In the genomic region with DNA sequence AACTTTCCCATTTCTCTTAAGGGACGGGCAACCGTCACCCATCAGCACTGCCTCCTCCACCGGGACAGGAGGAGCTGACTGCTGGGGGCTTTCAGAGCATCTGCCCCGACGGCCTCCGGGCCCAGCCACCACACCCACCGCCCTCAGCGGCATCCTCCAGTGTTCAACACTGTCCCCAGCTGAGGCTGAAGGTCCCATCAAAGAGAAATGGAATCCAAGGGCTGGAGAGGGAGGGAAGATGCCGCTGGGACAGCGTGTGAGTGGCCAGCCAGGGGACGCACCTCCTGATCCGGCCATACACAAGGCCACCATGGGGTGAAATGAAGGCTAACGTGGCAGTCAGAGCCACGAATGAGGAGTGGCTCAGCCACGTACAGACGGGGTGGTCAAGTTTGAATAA, we compare ENCODE assay signal across 11 cellular contexts.
"Had no signal": no experiment of that assay in that cellular context is flagged by ENCODE, and none has a peak within 500 bp of the region (broad histone marks: within the 10 kb centered on the region; RNA-seq: fewer than 3 reads in every experiment).

No MANE protein-coding gene starts in this region.

- H3K36me3 Mint-ChIP-seq: type B pancreatic cell had no signal

- H3K36me3 ChIP-seq: gastrocnemius medialis, right atrium auricular region had no signal

- H3K9me3 ChIP-seq: gastrocnemius medialis, mucosa of descending colon, right atrium auricular region had no signal

- H3K9me3 Mint-ChIP-seq: naive thymus-derived CD8-positive, alpha-beta T cell; type B pancreatic cell had no signal

- H3K4me3 ChIP-seq: gastrocnemius medialis, mucosa of descending colon, right atrium auricular region had no signal

- H3K4me1 ChIP-seq: gastrocnemius medialis had no signal

- H3K27ac ChIP-seq: gastrocnemius medialis, right atrium auricular region had no signal

- DNase-seq: effector memory CD4-positive, alpha-beta T cell; gastrocnemius medialis; islet precursor cell; mammary epithelial cell; mucosa of descending colon; naive thymus-derived CD8-positive, alpha-beta T cell; small intestine; stimulated activated CD4-positive, alpha-beta T cell treated with anti-CD3 and anti-CD28 coated beads, Interleukin-12 subunit alpha, Interleukin-12 subunit beta, amount 100 ng/mL, for 4 hours; stimulated activated naive CD4-positive, alpha-beta T cell had no signal

- H3K27me3 ChIP-seq: right atrium auricular region had no signal

- H3K27ac Mint-ChIP-seq: naive thymus-derived CD8-positive, alpha-beta T cell; type B pancreatic cell had no signal

- H3K4me3 Mint-ChIP-seq: naive thymus-derived CD8-positive, alpha-beta T cell; type B pancreatic cell had no signal
